Comparison of ENCODE assay signal across 27 cellular contexts in genomic region chr12:22538336-22538735, GRCh38. TPM values are rescaled to one million over a fixed set of nuclear protein-coding genes. Genes with fewer than 3 reads are reported as not detected.
A peak's percentile ranks its signal among the peaks of the same experiment; 100 is the strongest.
DNase-seq lines count a peak whose midpoint lies in the region; ATAC-seq, FAIRE-seq and TF ChIP-seq lines count a peak whose summit lies in the region.
"Had no signal": no experiment of that assay in that cellular context is flagged by ENCODE, and none has a peak within 500 bp of the region (broad histone marks: within the 10 kb centered on the region; RNA-seq: fewer than 3 reads in every experiment).

No MANE protein-coding gene starts in this region.

- CTCF ChIA-PET in HepG2 (lab: Yijun Ruan, JAX; ENCODE audit: low intra/inter-chr PET ratio, low total read pairs): no interaction called here

- no peak for FAIRE-seq in HepG2 (lab: Jason Lieb, UNC)
- FAIRE-seq: G401.6, H54, K562, keratinocyte had no signal

- in situ Hi-C loops in HepG2 (cut with HindIII; ENCODE audit: extremely low pct_ligation_motif_present, low pct_unique_long_range_greater_than_20kb): no loop called here

- H3K4me3 ChIP-seq in right lobe of liver: no peak overlapping the region
- no peak overlapping the region for H3K4me3 ChIP-seq in HepG2 (replicated peaks in 1 of 3; ENCODE audit: insufficient read depth in 1 of 3, low read depth in 2 of 3, low read length in 3 of 3)
- H3K4me3 ChIP-seq in upper lobe of right lung: no peak overlapping the region
- H3K4me3 ChIP-seq: K562, right atrium auricular region, thoracic aorta had no signal

- no peak overlapping the region for H3K9ac ChIP-seq in HepG2 (ENCODE audit: insufficient read depth, low read depth, low read length)

- TF ChIP-seq CTCF in right lobe of liver (IDR thresholded peaks at IDR 0.05): no peak
- no peak for TF ChIP-seq CTCF in HepG2 (CRISPR knock-in tag; IDR thresholded peaks at IDR 0.05)
- no peak for TF ChIP-seq CTCF in brain (conservative IDR thresholded peaks at IDR 0.05)
- TF ChIP-seq CTCF in upper lobe of right lung (IDR thresholded peaks at IDR 0.05): no peak

- H3K9me3 Mint-ChIP-seq in brain: peaks cover 0 to 1% (median 0%) of the 10 kb centered on the region in 5 experiments
- peaks cover 4 to 7% (median 5%) of the 10 kb centered on the region in 7 donors for H3K9me3 Mint-ChIP-seq in naive B cell
- H3K9me3 Mint-ChIP-seq: activated CD4-positive, alpha-beta memory T cell treated with anti-CD3 and anti-CD28 coated beads for 36 hours; activated naive CD8-positive, alpha-beta T cell treated with anti-CD3 and anti-CD28 coated beads for 36 hours; CD8-positive, alpha-beta memory T cell; central memory CD8-positive, alpha-beta T cell; natural killer cell treated with Interleukin-12 subunit alpha and Interleukin-12 subunit beta and Interleukin-15 and Interleukin-18, amount 100 ng/mL, for 72 hours had no signal

- no peak overlapping the region for H2AFZ ChIP-seq in HepG2 (ENCODE audit: low read length)

- POLR2A ChIA-PET in HepG2 (lab: Yijun Ruan, JAX): no interaction called here

- TF ChIP-seq RAD21 in HepG2 (CRISPR knock-in tag; IDR thresholded peaks at IDR 0.05): no peak

- H3K79me2 ChIP-seq in HepG2 (ENCODE audit: insufficient read depth, low read length): no peaks in the 10 kb centered on the region

- BruUV-seq in HepG2 (replicated peaks; lab: Mats Ljungman, UMichigan): no TSS peak

- H3K4me1 Mint-ChIP-seq in brain (peaks cover 77% of the 10 kb centered on the region), naive B cell (peaks cover 41 to 58% (median 57%) of the 10 kb centered on the region in 3 donors)

- no peak overlapping the region for H3K4me2 ChIP-seq in HepG2 (ENCODE audit: low read depth, low read length)

- H3K36me3 ChIP-seq in right lobe of liver (peaks cover 0 to 5% (median 2%) of the 10 kb centered on the region in 4 donors), HepG2 (replicated peaks in 1 of 2; ENCODE audit: control insufficient read depth in 1 of 2, insufficient read depth in 2 of 2, low read length in 2 of 2) (no peaks in the 10 kb centered on the region; a peak in 2 of 5 replicates), upper lobe of right lung (peaks cover 10% of the 10 kb centered on the region)

- H3K27me3 Mint-ChIP-seq in brain (no peaks in the 10 kb centered on the region), naive B cell (no peaks in the 10 kb centered on the region)
- H3K27me3 Mint-ChIP-seq: activated B cell treated with CpG ODN at 0.5 μM for 24 hours; activated CD4-positive, alpha-beta memory T cell treated with anti-CD3 and anti-CD28 coated beads for 36 hours; activated naive CD8-positive, alpha-beta T cell treated with anti-CD3 and anti-CD28 coated beads for 36 hours; CD8-positive, alpha-beta memory T cell; central memory CD8-positive, alpha-beta T cell; natural killer cell treated with Interleukin-12 subunit alpha and Interleukin-12 subunit beta and Interleukin-15 and Interleukin-18, amount 100 ng/mL, for 72 hours had no signal

- no peak for TF ChIP-seq POLR2A in right lobe of liver (IDR thresholded peaks at IDR 0.05)
- no peak for TF ChIP-seq POLR2A in HepG2 (IDR thresholded peaks at IDR 0.05; ENCODE audit: insufficient read depth in 1 of 2, low read depth in 2 of 2, low read length in 2 of 2)

- H3K27ac ChIP-seq in right lobe of liver: peak overlapping the region in 2 of 3 donors; percentile 9 to 51
- H3K27ac ChIP-seq in HepG2 (ENCODE audit: extremely low read length, insufficient read depth, low read length): no peak overlapping the region
- no peak overlapping the region for H3K27ac ChIP-seq in upper lobe of right lung
- H3K27ac ChIP-seq: thoracic aorta had no signal

- ATAC-seq in right lobe of liver: peak in 1 of 4 donors; percentile 11
- no peak for ATAC-seq in HepG2
- ATAC-seq in naive B cell (ENCODE audit: low read depth in 2 of 2): no peak
- ATAC-seq in upper lobe of right lung: peak; percentile 33
- no peak for ATAC-seq in HG03196 (IDR thresholded peaks at IDR 0.05; ENCODE audit: unreplicated experiment)
- ATAC-seq in HG02970 (IDR thresholded peaks at IDR 0.05; ENCODE audit: low FRiP score, unreplicated experiment): no peak
- ATAC-seq: K562; natural killer cell treated with Interleukin-12 subunit alpha and Interleukin-12 subunit beta and Interleukin-15 and Interleukin-18, amount 100 ng/mL, for 72 hours; Panc1 had no signal

- H3K9me3 ChIP-seq in right lobe of liver (no peaks in the 10 kb centered on the region), HepG2 (ENCODE audit: low read length) (no peaks in the 10 kb centered on the region), upper lobe of right lung (no peaks in the 10 kb centered on the region)
- H3K9me3 ChIP-seq: right atrium auricular region, thoracic aorta had no signal

- DNase-seq in right lobe of liver (no peak), HepG2 (ENCODE audit: low spot score) (no peak), naive B cell (no peak), upper lobe of right lung (no peak)
- no peak for DNase-seq in stimulated activated CD4-positive, alpha-beta T cell treated with anti-CD3 and anti-CD28 coated beads, Interleukin-2, amount 100 ng/mL, for 48 hours
- DNase-seq: activated B cell treated with CpG ODN at 0.5 μM for 24 hours; activated CD4-positive, alpha-beta memory T cell treated with anti-CD3 and anti-CD28 coated beads for 36 hours; activated naive CD8-positive, alpha-beta T cell treated with anti-CD3 and anti-CD28 coated beads for 36 hours; CD8-positive, alpha-beta memory T cell; DMS153; NCI-H1105 treated with DMSO at 0.1 percent for 48 hours; NCI-H1930; NCI-H524 treated with DMSO at 0.1 percent for 48 hours; stimulated activated CD4-positive, alpha-beta T cell treated with anti-CD3 and anti-CD28 coated beads, Interleukin-4, amount 100 ng/mL, for 4 hours; stimulated activated naive CD4-positive, alpha-beta T cell had no signal

- intact Hi-C loops in right lobe of liver (cut with DNase I) (no loop called here), HepG2 (cut with micrococcal nuclease; ENCODE audit: unreplicated experiment) (no loop called here), upper lobe of right lung (cut with DNase I) (no loop called here)

- H3K27ac Mint-ChIP-seq in brain: peak overlapping the region in 1 of 5 experiments; percentile 10
- H3K27ac Mint-ChIP-seq in naive B cell: peak overlapping the region; percentile 43 to 96 (median 86)
- H3K27ac Mint-ChIP-seq: activated CD4-positive, alpha-beta memory T cell treated with anti-CD3 and anti-CD28 coated beads for 36 hours; activated naive CD8-positive, alpha-beta T cell treated with anti-CD3 and anti-CD28 coated beads for 36 hours had no signal

- no peaks in the 10 kb centered on the region for H3K27me3 ChIP-seq in right lobe of liver
- no peaks in the 10 kb centered on the region for H3K27me3 ChIP-seq in HepG2 (ENCODE audit: control insufficient read depth in 1 of 2, insufficient read depth in 2 of 2, low read length in 2 of 2)
- H3K27me3 ChIP-seq in upper lobe of right lung: no peaks in the 10 kb centered on the region
- H3K27me3 ChIP-seq: right atrium auricular region had no signal

- H3K4me3 Mint-ChIP-seq in brain: peak overlapping the region in 3 of 5 experiments; percentile 1 to 34 (median 10)
- peak overlapping the region in 2 of 8 donors; percentile 11 to 53 for H3K4me3 Mint-ChIP-seq in naive B cell
- H3K4me3 Mint-ChIP-seq: activated B cell treated with CpG ODN at 0.5 μM for 24 hours; activated CD4-positive, alpha-beta memory T cell treated with anti-CD3 and anti-CD28 coated beads for 36 hours; activated naive CD8-positive, alpha-beta T cell treated with anti-CD3 and anti-CD28 coated beads for 36 hours; central memory CD8-positive, alpha-beta T cell; natural killer cell treated with Interleukin-12 subunit alpha and Interleukin-12 subunit beta and Interleukin-15 and Interleukin-18, amount 100 ng/mL, for 72 hours had no signal

- no peaks in the 10 kb centered on the region for H4K20me1 ChIP-seq in HepG2 (ENCODE audit: insufficient read depth, low read length)

- peaks cover 54% of the 10 kb centered on the region for H3K36me3 Mint-ChIP-seq in brain
- H3K36me3 Mint-ChIP-seq in naive B cell: peaks cover 12 to 24% of the 10 kb centered on the region in 2 donors

- TF ChIP-seq EP300 in HepG2 (IDR thresholded peaks at IDR 0.05; ENCODE audit: low read depth in 2 of 2, low read length in 2 of 2) (no peak), HepG2 (CRISPR knock-in tag; IDR thresholded peaks at IDR 0.05; ENCODE audit: borderline replicate concordance) (no peak)

- H3K4me1 ChIP-seq in right lobe of liver (peaks cover 0 to 20% (median 5%) of the 10 kb centered on the region in 4 donors), HepG2 (ENCODE audit: insufficient read depth, low read length) (peaks cover 23% of the 10 kb centered on the region), upper lobe of right lung (peaks cover 52% of the 10 kb centered on the region)

- WGBS in right lobe of liver (ENCODE audit: insufficient coverage, low coverage, low lambda C conversion rate, missing lambda C conversion rate): 93% methylated on average over 4 of the region's 4 CpGs
- 96% methylated on average over 4 of the region's 4 CpGs for WGBS in HepG2 (ENCODE audit: low lambda C conversion rate)

RNA-seq across cellular contexts. Expression of gene C2CD5, which starts 6.0 kb away (rescaled TPM):
- total RNA-seq in right lobe of liver: 10 to 100 TPM in 5 of 6 experiments, 1 to 10 TPM in 1; 8.5 to 15.1 (median 12.4) TPM
- total RNA-seq in HepG2 (2016; rRNA removed; fragmentation: Illumina TruSeq; extraction: Trizol): 14.6 and 24.2 TPM in 2 replicates
- 7.2 and 9.7 TPM in 2 replicates for total RNA-seq in HepG2 (2016; cell fraction: cytosol; rRNA removed; fragmentation: Illumina TruSeq; extraction: Trizol; ENCODE audit: low read depth)
- total RNA-seq in HepG2 (2016; cell fraction: insoluble cytoplasmic fraction; rRNA removed; fragmentation: Illumina TruSeq; extraction: Trizol): 13.3 and 25.9 TPM in 2 replicates
- total RNA-seq in HepG2 (2016; cell fraction: membrane; rRNA removed; fragmentation: Illumina TruSeq; extraction: Trizol): 12.3 and 12.9 TPM in 2 replicates
- total RNA-seq in HepG2 (2016; cell fraction: nucleus; rRNA removed; fragmentation: Illumina TruSeq; extraction: Trizol): 23.8 and 28.1 TPM in 2 replicates
- polyA plus RNA-seq in HepG2 (2011; rRNA removed): 11.1 and 12.6 TPM in 2 replicates
- polyA plus RNA-seq in HepG2 (2011; cell fraction: cytosol; rRNA removed): 5.4 and 8.3 TPM in 2 replicates
- 11.0 and 11.7 TPM in 2 replicates for polyA plus RNA-seq in HepG2 (2011; cell fraction: nucleus; rRNA removed)
- 10.3 and 14.3 TPM in 2 replicates for polyA plus RNA-seq in HepG2 (2012)
- 1.2 and 1.4 TPM in 2 replicates for polyA plus RNA-seq in HepG2 (2016; cell fraction: cytosol; fragmentation: Illumina TruSeq; extraction: Trizol; ENCODE audit: low read depth)
- polyA plus RNA-seq in HepG2 (2016; cell fraction: insoluble cytoplasmic fraction; fragmentation: Illumina TruSeq; extraction: Trizol; ENCODE audit: low read depth): 24.1 and 28.0 TPM in 2 replicates
- 6.2 and 6.6 TPM in 2 replicates for polyA plus RNA-seq in HepG2 (2016; cell fraction: membrane; fragmentation: Illumina TruSeq; extraction: Trizol; ENCODE audit: low read depth)
- 31.5 and 34.4 TPM in 2 replicates for polyA plus RNA-seq in HepG2 (2016; cell fraction: nucleus; fragmentation: Illumina TruSeq; extraction: Trizol; ENCODE audit: insufficient read depth, low read depth)
- 11.9 and 19.2 TPM in 2 replicates for polyA minus RNA-seq in HepG2 (2011; rRNA and poly(A)+ RNA removed; ENCODE audit: low replicate concordance)
- 11.8 and 14.7 TPM in 2 replicates for polyA minus RNA-seq in HepG2 (2011; cell fraction: cytosol; rRNA and poly(A)+ RNA removed)
- polyA minus RNA-seq in HepG2 (2011; cell fraction: nucleus; rRNA and poly(A)+ RNA removed): 65.8 and 70.3 TPM in 2 replicates
- 12.1 TPM for polyA plus RNA-seq in brain (ENCODE audit: insufficient read depth, low read depth, low replicate concordance)
- 10 to 100 TPM in 4 of 6 donors, 1 to 10 TPM in 2; 5.4 to 23.5 (median 16.0) TPM for polyA plus RNA-seq in naive B cell (ENCODE audit: low read depth in 6 of 6)
- 38.0 TPM for total RNA-seq in upper lobe of right lung

Comparison
In these comparisons a context has a peak if more than half of its experiments do, and no peak if none do; other contexts are left out.
1. H3K27ac ChIP-seq: peak in right lobe of liver (2 of 3); none in HepG2 (single experiment) and upper lobe of right lung (single experiment).